1 cellular context compared by ENCODE assay signal in genomic region chr2:6915399-6915798, GRCh38.
TF ChIP-seq lines count a peak whose summit lies in the region.

No MANE protein-coding gene starts in this region.

TF ChIP-seq in GM12878, 131 proteins besides CTCF, POLR2A, EP300 and RAD21:
- no peak for TF ChIP-seq HCFC1 (IDR thresholded peaks at IDR 0.05; ENCODE audit: low read length)
- TF ChIP-seq MEF2A (IDR thresholded peaks at IDR 0.05; ENCODE audit: insufficient read depth, low read depth, low read length): no peak
- TF ChIP-seq LARP7 (IDR thresholded peaks at IDR 0.05): no peak
- 0 out of 2 replicates have a peak, but pooled peaks have one; percentile 21 for TF ChIP-seq ZNF687 (IDR thresholded peaks at IDR 0.05)
- no peak for TF ChIP-seq CEBPZ (IDR thresholded peaks at IDR 0.05; ENCODE audit: low read depth, low read length)
- TF ChIP-seq CHD1 (IDR thresholded peaks at IDR 0.05; ENCODE audit: low read depth, low read length): no peak
